ENCODE assay signal across 8 cellular contexts in genomic region chr1:20493839-20494608, GRCh38. TPM values are rescaled to one million over a fixed set of nuclear protein-coding genes. Genes with fewer than 3 reads are reported as not detected.
DNase-seq lines count a peak whose midpoint lies in the region; ATAC-seq, FAIRE-seq and TF ChIP-seq lines count a peak whose summit lies in the region.

No MANE protein-coding gene starts in this region.

- peak; percentile 68 to 76 for DNase-seq in AML-193 (lab: John Stamatoyannopoulos, UW)
- peak; percentile 93 for DNase-seq in H7
- DNase-seq in NCI-H345 (lab: John Stamatoyannopoulos, UW) = peak; percentile 86
- DNase-seq in activated CD4-positive, CD25-positive, alpha-beta regulatory T cell (lab: John Stamatoyannopoulos, UW) = peak; percentile 48 to 83 (median 69)
- peak; percentile 93 for DNase-seq in cerebellar cortex (ENCODE audit: low spot score)
- peak; percentile 93 for DNase-seq in kidney
- peak; percentile 63 to 75 (median 70) for DNase-seq in stimulated activated CD4-positive, alpha-beta T cell treated with anti-CD3 and anti-CD28 coated beads, Interleukin-1b, Interleukin-23, amount 100 ng/mL, for 24 hours (ENCODE audit: low read depth in 4 of 4, low spot score in 1 of 4)

- ATAC-seq in GM18519 (IDR thresholded peaks at IDR 0.05; ENCODE audit: low FRiP score, unreplicated experiment) = no peak

- TF ChIP-seq CTCF in kidney (IDR thresholded peaks at IDR 0.05; ENCODE audit: borderline replicate concordance, extremely low read depth, insufficient read depth) = peak; percentile 100

- peaks cover 18% of the 10 kb centered on the region for H3K27me3 ChIP-seq in H7 (ENCODE audit: control insufficient read depth, insufficient read depth, low read length)

- H3K4me3 ChIP-seq in H7 (ENCODE audit: insufficient read depth, low read depth, low read length) = peak overlapping the region; percentile 34
- H3K4me3 ChIP-seq in kidney (ENCODE audit: low read length in 2 of 2) = no peak overlapping the region

- intact Hi-C loops in kidney (cut with DNase I) = loop anchor here (10.0 kb wide), 1 partner anchor 119 kb away; no protein-coding TSS in a partner anchor

- peak; percentile 68 for FAIRE-seq in kidney (lab: Jason Lieb, UNC)

- H3K36me3 ChIP-seq in H7 (replicated peaks; ENCODE audit: control insufficient read depth, insufficient read depth, low read length) = no peaks in the 10 kb centered on the region; the same call in 1 of the 2 replicates
- H3K36me3 ChIP-seq in kidney (ENCODE audit: control insufficient read depth in 1 of 2, insufficient read depth in 2 of 2, low read length in 2 of 2) = peaks cover 0 to 12% of the 10 kb centered on the region in 2 donors

- no peak overlapping the region for H3K27ac ChIP-seq in kidney (ENCODE audit: low read depth in 2 of 2, low read length in 2 of 2)

- H3K9me3 ChIP-seq in kidney (ENCODE audit: control insufficient read depth in 1 of 2, low read length in 2 of 2) = no peaks in the 10 kb centered on the region

- H3K4me1 ChIP-seq in kidney (ENCODE audit: control insufficient read depth in 1 of 2, insufficient read depth in 1 of 2, low read depth in 1 of 2, low read length in 2 of 2) = peaks cover 0 to 5% of the 10 kb centered on the region in 2 donors

- H3K9ac ChIP-seq in kidney (ENCODE audit: low read length in 2 of 2) = no peak overlapping the region

RNA-seq across cellular contexts. Expression of gene CAMK2N1, which starts 8.0 kb away (rescaled TPM):
- 0.92 and 1.5 TPM in 2 replicates for total RNA-seq in H7 (2014; rRNA removed; shearing (Covaris generic))
- 80.6 TPM for total RNA-seq in kidney
- 120 TPM for polyA plus RNA-seq in kidney (ENCODE audit: insufficient read depth, low read depth, low replicate concordance)

RNA-seq across cellular contexts. Expression of gene MUL1, which starts 13.9 kb away (rescaled TPM):
- total RNA-seq in H7 (2014; rRNA removed; shearing (Covaris generic)) = 30.8 and 32.6 TPM in 2 replicates
- total RNA-seq in kidney = 33.0 TPM
- 40.0 TPM for polyA plus RNA-seq in kidney (ENCODE audit: insufficient read depth, low read depth, low replicate concordance)

RNA-seq across cellular contexts. Expression of gene FAM43B, which starts 58.3 kb away (rescaled TPM):
- total RNA-seq in H7 (2014; rRNA removed; shearing (Covaris generic)) = 4.1 and 6.1 TPM in 2 replicates
- total RNA-seq in kidney = 2.5 TPM
- 1.7 TPM for polyA plus RNA-seq in kidney (ENCODE audit: insufficient read depth, low read depth, low replicate concordance)

Comparison
In these comparisons a context has a peak if more than half of its experiments do, and no peak if none do; other contexts are left out.
1. RNA of gene CAMK2N1, which starts 8.0 kb away (total RNA-seq): 80.6 TPM in kidney (single experiment); 0.92 to 1.5 TPM in H7; every median in the first group is over 10 times any median in the second.
2. Peak in every context shown above with its lines, with median percentiles within 50 percentile points of each other: DNase-seq.